8 cellular contexts compared by ENCODE assay signal in the genomic region with DNA sequence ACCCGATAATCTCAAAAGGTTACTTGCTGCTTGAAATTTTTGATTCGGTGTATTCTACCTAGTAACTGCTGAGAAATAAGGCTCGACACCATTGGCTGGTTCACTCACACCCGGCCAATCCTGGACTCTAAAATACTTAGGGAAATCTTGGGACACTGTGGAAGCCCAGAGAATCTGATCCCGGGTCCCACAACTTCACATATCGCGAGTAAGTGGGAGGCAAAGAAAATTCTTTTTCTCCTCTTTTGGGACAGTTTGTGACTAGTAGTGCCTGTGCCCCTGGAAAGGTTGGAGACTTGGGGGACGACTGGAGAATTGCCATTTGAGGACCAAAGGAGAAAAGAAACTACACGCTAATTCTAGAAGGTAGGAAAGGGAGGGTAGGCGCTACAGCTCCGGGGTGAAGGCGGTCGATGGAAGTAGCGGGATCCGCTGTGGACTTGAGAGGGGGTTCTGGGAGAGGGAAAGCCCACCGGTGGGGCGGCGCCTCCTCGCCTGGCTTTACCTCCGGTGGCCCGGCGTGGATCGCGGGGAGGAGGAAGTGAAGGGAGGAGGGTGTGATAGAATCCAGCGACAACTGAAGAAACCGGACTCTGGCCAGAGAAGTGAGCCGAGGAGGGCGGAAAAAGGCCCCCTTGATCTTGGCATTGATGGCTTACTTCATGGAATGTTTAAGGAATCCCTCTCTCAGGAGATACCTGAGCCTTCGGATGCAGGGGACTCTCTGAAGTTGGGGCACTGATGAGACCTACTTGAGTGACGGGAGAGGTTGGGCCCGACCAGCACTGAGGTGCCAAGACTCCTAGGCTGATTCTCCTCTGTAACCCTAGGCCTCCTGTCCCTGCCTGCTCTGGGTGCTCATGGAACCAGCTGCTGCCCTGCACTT. TPM values are rescaled to one million over a fixed set of nuclear protein-coding genes. Genes with fewer than 3 reads are reported as not detected.
A peak's percentile ranks its signal among the peaks of the same experiment; 100 is the strongest.
DNase-seq lines count a peak whose midpoint lies in the region; ATAC-seq, FAIRE-seq and TF ChIP-seq lines count a peak whose summit lies in the region.

No MANE protein-coding gene starts in this region.

- RAD21 ChIA-PET in GM12878 (lab: Charles Lee; ENCODE audit: unreplicated experiment): interaction anchor here (1.0 to 1.8 kb wide), 2 partner anchors 25 to 112 kb away, joined by 3 to 6 read pairs; no protein-coding TSS in a partner anchor

- TF ChIP-seq EP300 in GM12878 (IDR thresholded peaks at IDR 0.05; ENCODE audit: borderline replicate concordance in 1 of 2, control insufficient read depth in 1 of 2, low read depth in 2 of 2, low read length in 2 of 2): no peak

- intact Hi-C loops in GM12878 (cut with micrococcal nuclease; ENCODE audit: unreplicated experiment) (no loop called here), psoas muscle (cut with DNase I) (loop anchor here in 1 of 2 donors (5.0 kb wide), 1 partner anchor 36 kb away; a partner anchor contains a TSS)

- H3K9ac ChIP-seq in GM12878 (ENCODE audit: control insufficient read depth, insufficient read depth, low read length): peak overlapping the region; percentile 64

- TF ChIP-seq RAD21 in GM12878 (IDR thresholded peaks at IDR 0.05; ENCODE audit: insufficient read depth, low read depth, low read length): no peak

- peak; percentile 30 to 66 for DNase-seq in NCI-H1930 (lab: John Stamatoyannopoulos, UW)
- DNase-seq in T-helper 2 cell: peak; percentile 3 to 75 (median 40)
- DNase-seq in GM12878 (ENCODE audit: low read depth, low spot score): peak; percentile 43
- DNase-seq in hippocampal formation (lab: John Stamatoyannopoulos, UW): peak; percentile 60 to 87
- DNase-seq in psoas muscle: peak; percentile 50 to 74

- peak; percentile 99 for FAIRE-seq in A204.1 (lab: Jason Lieb, UNC)
- peak; percentile 72 for FAIRE-seq in GM12878 (lab: Jason Lieb, UNC)

- H3K79me2 ChIP-seq in GM12878 (ENCODE audit: control insufficient read depth, insufficient read depth, low read length): no peaks in the 10 kb centered on the region

- POLR2A ChIA-PET in GM12878 (lab: Charles Lee): no interaction called here

- no peaks in the 10 kb centered on the region for H4K20me1 ChIP-seq in GM12878 (ENCODE audit: control insufficient read depth, insufficient read depth)

- H3K9me3 ChIP-seq in GM12878 (replicated peaks; ENCODE audit: control insufficient read depth, insufficient read depth, low read length) (peaks cover 12% of the 10 kb centered on the region; the same call in 2 of the 3 replicates), psoas muscle (no peaks in the 10 kb centered on the region)

- peaks cover 4% of the 10 kb centered on the region; the same call in 1 of the 2 replicates for H3K4me1 ChIP-seq in GM12878 (ENCODE audit: control insufficient read depth, insufficient read depth, low read length)
- H3K4me1 ChIP-seq in psoas muscle: peaks cover 13% of the 10 kb centered on the region

- no peaks in the 10 kb centered on the region for H3K36me3 ChIP-seq in GM12878 (ENCODE audit: control insufficient read depth in 2 of 2, insufficient read depth in 2 of 2, low read length in 1 of 2)
- peaks cover 0 to 4% of the 10 kb centered on the region in 2 donors for H3K36me3 ChIP-seq in psoas muscle (ENCODE audit: insufficient read depth in 1 of 2, low read depth in 1 of 2)

- TF ChIP-seq POLR2A in GM12878 (IDR thresholded peaks at IDR 0.05; ENCODE audit: low read depth, low read length): 0 out of 2 replicates have a peak, but pooled peaks have one; percentile 36

- H3K27ac ChIP-seq in GM12878 (ENCODE audit: control insufficient read depth, insufficient read depth): peak overlapping the region; percentile 54
- peak overlapping the region; percentile 83 for H3K27ac ChIP-seq in psoas muscle

- H3K27me3 ChIP-seq in GM12878 (replicated peaks in 1 of 2; ENCODE audit: control insufficient read depth in 2 of 2, insufficient read depth in 2 of 2, low read length in 1 of 2) (no peaks in the 10 kb centered on the region), psoas muscle (ENCODE audit: insufficient read depth in 3 of 3, low read length in 2 of 3) (no peaks in the 10 kb centered on the region)

- in situ Hi-C loops in GM12878 (cut with MboI): no loop called here

- peak overlapping the region; percentile 69 for H3K4me3 ChIP-seq in GM12878
- H3K4me3 ChIP-seq in psoas muscle: peak overlapping the region; percentile 96

- peak overlapping the region; percentile 80 for H3K4me2 ChIP-seq in GM12878 (ENCODE audit: control insufficient read depth, insufficient read depth)

- 1% methylated on average over 31 of the region's 31 CpGs for WGBS in GM12878 (ENCODE audit: insufficient coverage, insufficient replicate concordance, low lambda C conversion rate, missing lambda C conversion rate)
- 1% methylated on average over 31 of the region's 31 CpGs for WGBS in psoas muscle, 3 donors

- TF ChIP-seq CTCF in GM12878 (IDR thresholded peaks at IDR 0.05 in 2 of 3, conservative IDR thresholded peaks at IDR 0.05 in 1 of 3; ENCODE audit: control insufficient read depth in 2 of 3, extremely low read depth in 1 of 3, insufficient read depth in 1 of 3, low read depth in 3 of 3, low read length in 3 of 3) (no peak), psoas muscle (IDR thresholded peaks at IDR 0.05) (no peak)

- TSS peak; percentile 74 for BruUV-seq in GM12878 (replicated peaks; lab: Mats Ljungman, UMichigan)

- peak overlapping the region; percentile 92 for H2AFZ ChIP-seq in GM12878 (ENCODE audit: control insufficient read depth, low read depth, low read length)

- SMC1A ChIA-PET in GM12878 (lab: Charles Lee; ENCODE audit: uncharacterized antibody, unreplicated experiment): interaction anchor here (1.1 to 1.4 kb wide), 2 partner anchors 24 to 76 kb away, joined by 3 to 8 read pairs; no protein-coding TSS in a partner anchor

- CTCF ChIA-PET in GM12878 (lab: Yijun Ruan, JAX): interaction anchor here (0.6 to 1.9 kb wide), 5 partner anchors 25 to 75 kb away, joined by 3 to 8 read pairs (median 4); no protein-coding TSS in a partner anchor

- ATAC-seq in GM18511 (IDR thresholded peaks at IDR 0.05; ENCODE audit: unreplicated experiment) (peak; percentile 94), HG02938 (IDR thresholded peaks at IDR 0.05; ENCODE audit: unreplicated experiment) (peak; percentile 95), GM12878 (peak; percentile 98), psoas muscle (peak; percentile 98 to 100 (median 98))

RNA-seq across cellular contexts. Expression of a gene that starts 18.8 kb away (rescaled TPM):
- total RNA-seq in GM12878 (2013; cell fraction: nucleolus; rRNA removed): 137 and 149 TPM in 2 replicates
- total RNA-seq in GM12878 (2014; rRNA removed) (14.2 and 15.1 TPM in 2 replicates), GM12878 (2014; rRNA removed; fragmentation: Illumina TruSeq; extraction: Trizol) (12.7 and 13.5 TPM in 2 replicates), GM12878 (2021) (15.2 and 15.7 TPM in 2 replicates), psoas muscle (1 to 10 TPM; 2.2 to 7.1 (median 2.7) TPM)
- 21.5 TPM for polyA plus RNA-seq in GM12878 (2011; ENCODE audit: low read depth)
- polyA plus RNA-seq in GM12878 (2011; rRNA removed) (42.1 and 49.7 TPM in 2 replicates), GM12878 (2014; fragmentation: Illumina TruSeq; extraction: Trizol) (20.8 and 27.3 TPM in 2 replicates), GM12878 (2014; fragmentation: Nextera tagmentation; extraction: Ambion mirVana) (1 to 10 TPM; 5.8 to 8.4 TPM), GM12878 (2014; rRNA removed) (15.7 and 16.3 TPM in 2 replicates), GM12878 (2016; fragmentation: Nextera tagmentation; extraction: Ambion mirVana) (10 to 100 TPM in 1 of 2 experiments, 1 to 10 TPM in 1; 8.9 to 11.3 TPM), psoas muscle (1 to 10 TPM; 2.7 to 4.2 (median 3.7) TPM)
- polyA plus RNA-seq in GM12878 (2011; cell fraction: cytosol; rRNA removed): 21.8 and 27.6 TPM in 2 replicates
- polyA plus RNA-seq in GM12878 (2011; cell fraction: nucleus; rRNA removed): 99.9 and 135 TPM in 2 replicates
- 21.3 and 28.2 TPM in 2 replicates for polyA plus RNA-seq in GM12878 (2012)
- polyA minus RNA-seq in GM12878 (2011; rRNA and poly(A)+ RNA removed): 59.2 and 67.2 TPM in 2 replicates
- 9.0 and 11.8 TPM in 2 replicates for polyA minus RNA-seq in GM12878 (2011; cell fraction: cytosol; rRNA and poly(A)+ RNA removed)
- 42.1 and 50.7 TPM in 2 replicates for polyA minus RNA-seq in GM12878 (2011; cell fraction: nucleus; rRNA and poly(A)+ RNA removed)

RNA-seq across cellular contexts. Expression of a gene that starts 19.4 kb away (rescaled TPM):
- total RNA-seq in GM12878 (2013; cell fraction: nucleolus; rRNA removed): 206 and 211 TPM in 2 replicates
- 16.4 and 21.0 TPM in 2 replicates for total RNA-seq in GM12878 (2014; rRNA removed)
- total RNA-seq in GM12878 (2014; rRNA removed; fragmentation: Illumina TruSeq; extraction: Trizol): 15.7 and 19.1 TPM in 2 replicates
- total RNA-seq in GM12878 (2021): 17.6 and 19.5 TPM in 2 replicates
- polyA plus RNA-seq in GM12878 (2011; ENCODE audit: low read depth): 32.0 TPM
- 60.1 and 64.3 TPM in 2 replicates for polyA plus RNA-seq in GM12878 (2011; rRNA removed)
- polyA plus RNA-seq in GM12878 (2011; cell fraction: cytosol; rRNA removed): 33.3 and 43.0 TPM in 2 replicates
- polyA plus RNA-seq in GM12878 (2011; cell fraction: nucleus; rRNA removed): 116 and 165 TPM in 2 replicates
- 33.4 and 39.6 TPM in 2 replicates for polyA plus RNA-seq in GM12878 (2012)
- 22.8 and 26.7 TPM in 2 replicates for polyA plus RNA-seq in GM12878 (2014; fragmentation: Illumina TruSeq; extraction: Trizol)
- polyA plus RNA-seq in GM12878 (2014; fragmentation: Nextera tagmentation; extraction: Ambion mirVana): 1 to 10 TPM; 5.6 TPM
- 18.0 and 22.4 TPM in 2 replicates for polyA plus RNA-seq in GM12878 (2014; rRNA removed)
- 10 to 100 TPM in 1 of 2 experiments, 1 to 10 TPM in 1; 9.8 to 10.5 TPM for polyA plus RNA-seq in GM12878 (2016; fragmentation: Nextera tagmentation; extraction: Ambion mirVana)
- polyA minus RNA-seq in GM12878 (2011; rRNA and poly(A)+ RNA removed): 61.2 and 67.0 TPM in 2 replicates
- 4.8 and 9.1 TPM in 2 replicates for polyA minus RNA-seq in GM12878 (2011; cell fraction: cytosol; rRNA and poly(A)+ RNA removed)
- 26.5 and 28.0 TPM in 2 replicates for polyA minus RNA-seq in GM12878 (2011; cell fraction: nucleus; rRNA and poly(A)+ RNA removed)
- total RNA-seq in psoas muscle: 1 to 10 TPM; 1.8 to 9.3 (median 3.2) TPM
- 1 to 10 TPM; 2.4 to 6.2 (median 3.3) TPM for polyA plus RNA-seq in psoas muscle

RNA-seq across cellular contexts. Expression of a gene that starts 36.3 kb away (rescaled TPM):
- 38.7 and 39.2 TPM in 2 replicates for total RNA-seq in GM12878 (2013; cell fraction: nucleolus; rRNA removed)
- total RNA-seq in GM12878 (2014; rRNA removed) (7.2 and 8.2 TPM in 2 replicates), GM12878 (2014; rRNA removed; fragmentation: Illumina TruSeq; extraction: Trizol) (13.6 and 14.0 TPM in 2 replicates), GM12878 (2021) (15.6 and 16.7 TPM in 2 replicates), psoas muscle (10 to 100 TPM in 1 of 4 donors, 1 to 10 TPM in 3; 7.2 to 11.4 (median 8.4) TPM)
- 14.8 TPM for polyA plus RNA-seq in GM12878 (2011; ENCODE audit: low read depth)
- polyA plus RNA-seq in GM12878 (2011; rRNA removed) (25.5 and 28.0 TPM in 2 replicates), GM12878 (2014; fragmentation: Illumina TruSeq; extraction: Trizol) (18.7 and 20.7 TPM in 2 replicates), GM12878 (2014; fragmentation: Nextera tagmentation; extraction: Ambion mirVana) (10 to 100 TPM; 15.6 to 15.9 TPM), GM12878 (2014; rRNA removed) (16.0 and 16.7 TPM in 2 replicates), GM12878 (2016; fragmentation: Nextera tagmentation; extraction: Ambion mirVana) (10 to 100 TPM; 11.2 to 13.2 TPM), psoas muscle (10 to 100 TPM in 2 of 3 donors, 1 to 10 TPM in 1; 5.4 to 14.9 (median 13.2) TPM)
- polyA plus RNA-seq in GM12878 (2011; cell fraction: cytosol; rRNA removed): 21.4 and 23.1 TPM in 2 replicates
- 52.3 and 54.4 TPM in 2 replicates for polyA plus RNA-seq in GM12878 (2011; cell fraction: nucleus; rRNA removed)
- 17.9 and 19.6 TPM in 2 replicates for polyA plus RNA-seq in GM12878 (2012)
- polyA minus RNA-seq in GM12878 (2011; rRNA and poly(A)+ RNA removed): 24.4 and 31.8 TPM in 2 replicates
- 7.4 and 9.5 TPM in 2 replicates for polyA minus RNA-seq in GM12878 (2011; cell fraction: cytosol; rRNA and poly(A)+ RNA removed)
- polyA minus RNA-seq in GM12878 (2011; cell fraction: nucleus; rRNA and poly(A)+ RNA removed): 14.6 and 23.2 TPM in 2 replicates

RNA-seq across cellular contexts. Expression of a gene that starts 38.6 kb away (rescaled TPM):
- total RNA-seq in GM12878 (2013; cell fraction: nucleolus; rRNA removed): 227 and 232 TPM in 2 replicates
- total RNA-seq in GM12878 (2014; rRNA removed) (24.7 and 28.3 TPM in 2 replicates), GM12878 (2014; rRNA removed; fragmentation: Illumina TruSeq; extraction: Trizol) (26.3 and 27.5 TPM in 2 replicates), GM12878 (2021) (28.5 and 32.7 TPM in 2 replicates), psoas muscle (1 to 10 TPM; 1.5 to 4.9 (median 2.0) TPM)
- 17.7 TPM for polyA plus RNA-seq in GM12878 (2011; ENCODE audit: low read depth)
- polyA plus RNA-seq in GM12878 (2011; rRNA removed) (70.8 and 76.4 TPM in 2 replicates), GM12878 (2014; fragmentation: Illumina TruSeq; extraction: Trizol) (29.8 and 31.7 TPM in 2 replicates), GM12878 (2014; fragmentation: Nextera tagmentation; extraction: Ambion mirVana) (10 to 100 TPM; 14.7 to 30.9 TPM), GM12878 (2014; rRNA removed) (25.9 and 29.4 TPM in 2 replicates), GM12878 (2016; fragmentation: Nextera tagmentation; extraction: Ambion mirVana) (10 to 100 TPM; 16.3 to 16.7 TPM), psoas muscle (1 to 10 TPM; 1.2 to 2.1 (median 1.4) TPM)
- polyA plus RNA-seq in GM12878 (2011; cell fraction: cytosol; rRNA removed): 54.8 and 60.3 TPM in 2 replicates
- 226 and 267 TPM in 2 replicates for polyA plus RNA-seq in GM12878 (2011; cell fraction: nucleus; rRNA removed)
- 20.4 and 30.9 TPM in 2 replicates for polyA plus RNA-seq in GM12878 (2012)
- polyA minus RNA-seq in GM12878 (2011; rRNA and poly(A)+ RNA removed): 117 TPM in 2 replicates
- 14.4 and 20.5 TPM in 2 replicates for polyA minus RNA-seq in GM12878 (2011; cell fraction: cytosol; rRNA and poly(A)+ RNA removed)
- polyA minus RNA-seq in GM12878 (2011; cell fraction: nucleus; rRNA and poly(A)+ RNA removed): 83.3 and 115 TPM in 2 replicates

RNA-seq across cellular contexts. Expression of a gene that starts 56.5 kb away (rescaled TPM):
- 134 and 147 TPM in 2 replicates for total RNA-seq in GM12878 (2013; cell fraction: nucleolus; rRNA removed)
- total RNA-seq in GM12878 (2014; rRNA removed): 17.2 and 17.3 TPM in 2 replicates
- 19.5 and 20.9 TPM in 2 replicates for total RNA-seq in GM12878 (2014; rRNA removed; fragmentation: Illumina TruSeq; extraction: Trizol)
- total RNA-seq in GM12878 (2021): 26.1 and 27.8 TPM in 2 replicates
- 22.1 TPM for polyA plus RNA-seq in GM12878 (2011; ENCODE audit: low read depth)
- polyA plus RNA-seq in GM12878 (2011; rRNA removed): 74.7 and 80.5 TPM in 2 replicates
- polyA plus RNA-seq in GM12878 (2011; cell fraction: cytosol; rRNA removed): 40.4 and 44.5 TPM in 2 replicates
- polyA plus RNA-seq in GM12878 (2011; cell fraction: nucleus; rRNA removed): 82.7 and 117 TPM in 2 replicates
- polyA plus RNA-seq in GM12878 (2012): 26.4 and 31.9 TPM in 2 replicates
- 25.1 and 25.2 TPM in 2 replicates for polyA plus RNA-seq in GM12878 (2014; fragmentation: Illumina TruSeq; extraction: Trizol)
- polyA plus RNA-seq in GM12878 (2014; fragmentation: Nextera tagmentation; extraction: Ambion mirVana): 10 to 100 TPM; 15.9 to 22.2 TPM
- 19.5 and 19.6 TPM in 2 replicates for polyA plus RNA-seq in GM12878 (2014; rRNA removed)
- polyA plus RNA-seq in GM12878 (2016; fragmentation: Nextera tagmentation; extraction: Ambion mirVana): 10 to 100 TPM; 13.6 to 14.7 TPM
- polyA minus RNA-seq in GM12878 (2011; rRNA and poly(A)+ RNA removed): 59.7 and 127 TPM in 2 replicates
- polyA minus RNA-seq in GM12878 (2011; cell fraction: cytosol; rRNA and poly(A)+ RNA removed): 9.1 and 15.6 TPM in 2 replicates
- 41.1 and 44.0 TPM in 2 replicates for polyA minus RNA-seq in GM12878 (2011; cell fraction: nucleus; rRNA and poly(A)+ RNA removed)
- 10 to 100 TPM in 1 of 4 donors, 1 to 10 TPM in 3; 3.2 to 11.4 (median 6.3) TPM for total RNA-seq in psoas muscle
- 1 to 10 TPM; 5.3 to 9.6 (median 7.1) TPM for polyA plus RNA-seq in psoas muscle

Comparison
In these comparisons a context has a peak if more than half of its experiments do, and no peak if none do; other contexts are left out.
1. Peak in every context shown above with its lines: DNase-seq, ATAC-seq, H3K4me3 ChIP-seq and H3K27ac ChIP-seq.